Comparison of ENCODE assay signal across 28 cellular contexts in genomic region chr4:179467890-179468289, GRCh38.
"Had no signal": no experiment of that assay in that cellular context is flagged by ENCODE, and none has a peak within 500 bp of the region (broad histone marks: within the 10 kb centered on the region; RNA-seq: fewer than 3 reads in every experiment).

No MANE protein-coding gene starts in this region.

- H3K27ac ChIP-seq: brain microvascular endothelial cell, SJSA1 had no signal

- H3K9me3 ChIP-seq: SK-N-SH had no signal

- H3K9ac ChIP-seq: SK-N-SH had no signal

- H3K27me3 ChIP-seq: brain microvascular endothelial cell, SJSA1 had no signal

- DNase-seq: activated CD4-positive, alpha-beta memory T cell treated with anti-CD3 and anti-CD28 coated beads, Interleukin-2, amount 10 ng/mL, durations not matched to agents 7 days and 5 days; activated CD4-positive, alpha-beta T cell treated with anti-CD3 and anti-CD28 coated beads for 36 hours; activated CD4-positive, alpha-beta T cell treated with anti-CD3 and anti-CD28 coated beads, Interleukin-2, amount 50 U/mL, for 1 hour; activated CD8-positive, alpha-beta memory T cell treated with anti-CD3 and anti-CD28 coated beads for 24 hours; activated CD8-positive, alpha-beta memory T cell treated with anti-CD3 and anti-CD28 coated beads, Interleukin-2, amount 10 ng/mL, durations not matched to agents 7 days and 5 days; activated CD8-positive, alpha-beta memory T cell treated with anti-CD3 and anti-CD28 coated beads, Interleukin-2, amount 50 U/mL, for 48 hours; activated effector memory CD4-positive, alpha-beta T cell treated with Interleukin-2 at 50 U/mL for 16 hours; activated naive CD4-positive, alpha-beta T cell; activated naive CD4-positive, alpha-beta T cell treated with anti-CD3 and anti-CD28 coated beads, Interleukin-2, amount 50 U/mL, for 16 hours; activated naive CD8-positive, alpha-beta T cell treated with anti-CD3 and anti-CD28 coated beads for 36 hours; activated T-cell treated with anti-CD3 and anti-CD28 coated beads, Interleukin-2, amount 50 U/mL, for 48 hours; amniotic stem cell; aorta; brain microvascular endothelial cell; central memory CD4-positive, alpha-beta T cell; Karpas-422; NCI-H1048; NCI-H1436 treated with DMSO at 0.1 percent for 48 hours; NCI-H1694 treated with DMSO at 0.1 percent for 48 hours; NCI-H2029; NCI-H345; NCI-H524 treated with DMSO at 0.1 percent for 48 hours; OCI-M1; SHP77 treated with DMSO at 0.1 percent for 48 hours; SK-N-SH had no signal

- ATAC-seq: activated CD4-positive, alpha-beta T cell treated with anti-CD3 and anti-CD28 coated beads for 36 hours; activated CD4-positive, CD25-positive, alpha-beta regulatory T cell treated with anti-CD3 and anti-CD28 coated beads, Interleukin-2, amount 50 U/mL, for 24 hours; activated CD8-positive, alpha-beta memory T cell treated with anti-CD3 and anti-CD28 coated beads, Interleukin-2, amount 10 ng/mL, durations not matched to agents 7 days and 5 days had no signal

- H3K4me1 ChIP-seq: SJSA1 had no signal

- H3K4me3 ChIP-seq: SJSA1 had no signal

- FAIRE-seq: TTC549 had no signal

- H3K4me2 ChIP-seq: SK-N-SH had no signal

- H3K36me3 ChIP-seq: brain microvascular endothelial cell, SJSA1 had no signal
